18 cellular contexts compared by ENCODE assay signal in genomic region chr2:39499336-39499735, GRCh38.
"Had no signal": no experiment of that assay in that cellular context is flagged by ENCODE, and none has a peak within 500 bp of the region (broad histone marks: within the 10 kb centered on the region; RNA-seq: fewer than 3 reads in every experiment).

No MANE protein-coding gene starts in this region.

- H3K27ac ChIP-seq: esophagus squamous epithelium, left lung, tibial artery had no signal

- FAIRE-seq: keratinocyte, TTC549, urothelium cell line had no signal

- ATAC-seq: activated CD4-positive, alpha-beta T cell treated with anti-CD3 and anti-CD28 coated beads for 36 hours; activated naive CD4-positive, alpha-beta T cell treated with anti-CD3 and anti-CD28 coated beads, Interleukin-2, amount 50 U/mL, for 72 hours; effector memory CD8-positive, alpha-beta T cell; left lung had no signal

- H3K27me3 ChIP-seq: esophagus squamous epithelium, left lung, tibial artery had no signal

- DNase-seq: activated CD4-positive, alpha-beta T cell treated with anti-CD3 and anti-CD28 coated beads for 36 hours; activated CD4-positive, alpha-beta T cell treated with anti-CD3 and anti-CD28 coated beads, Interleukin-2, amount 50 U/mL, for 48 hours; activated gamma-delta T cell treated with Interleukin-2 at 50 U/mL for 16 hours; effector memory CD8-positive, alpha-beta T cell; esophagus squamous epithelium; foreskin melanocyte; glutamatergic neuron; left lung; mucosa of descending colon; naive B cell; stimulated activated CD4-positive, alpha-beta T cell treated with anti-CD3 and anti-CD28 coated beads, Interleukin-2, amount 100 ng/mL, for 24 hours; stimulated activated naive CD4-positive, alpha-beta T cell treated with Interleukin-2 at 50 U/mL for 16 hours; substantia nigra; tibial artery had no signal

- H3K4me3 ChIP-seq: esophagus squamous epithelium, left lung, mucosa of descending colon, tibial artery had no signal

- H3K36me3 ChIP-seq: esophagus squamous epithelium, left lung, tibial artery had no signal

- H3K9me3 ChIP-seq: esophagus squamous epithelium, left lung, mucosa of descending colon, tibial artery had no signal
